In the genomic region with DNA sequence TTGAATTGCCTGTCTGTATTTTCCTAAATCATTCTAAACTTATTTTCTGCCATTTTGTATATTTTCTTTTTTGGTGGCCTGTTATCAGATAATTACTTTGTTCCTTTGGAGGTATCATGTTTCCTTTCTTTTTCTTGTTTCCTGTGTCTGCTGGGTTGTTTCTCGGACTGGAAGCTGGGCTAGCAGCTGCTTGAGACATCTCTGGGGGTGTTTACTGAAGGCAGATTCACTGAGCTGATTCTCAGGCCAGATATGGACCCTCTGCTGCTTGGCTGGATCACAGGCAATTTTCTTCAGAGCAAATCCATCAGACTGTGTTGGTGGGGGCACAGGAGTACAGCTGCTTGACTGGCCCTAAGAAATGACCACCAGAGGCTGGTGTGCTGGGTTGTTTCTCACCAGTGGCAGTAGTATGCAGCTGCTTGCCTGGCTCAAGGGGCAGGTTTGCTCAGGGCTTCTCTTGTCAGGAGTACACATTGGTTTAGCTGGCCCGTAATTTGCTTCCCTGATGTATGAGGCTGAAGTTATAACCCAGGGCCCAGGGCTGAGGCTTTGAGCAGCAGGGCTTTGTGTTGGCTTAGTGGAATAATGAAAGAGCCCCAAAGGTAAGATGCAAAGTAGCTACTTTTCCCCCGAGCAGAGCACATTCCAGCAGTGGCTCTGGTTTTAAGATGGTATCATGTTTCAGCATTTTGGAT, we compare ENCODE assay signal across 1 cellular context.
TF ChIP-seq lines count a peak whose summit lies in the region.

No MANE protein-coding gene starts in this region.

TF ChIP-seq in GM12878, 131 proteins besides CTCF, POLR2A, EP300 and RAD21 (continued from another document):
- TF ChIP-seq, protein P1, sequence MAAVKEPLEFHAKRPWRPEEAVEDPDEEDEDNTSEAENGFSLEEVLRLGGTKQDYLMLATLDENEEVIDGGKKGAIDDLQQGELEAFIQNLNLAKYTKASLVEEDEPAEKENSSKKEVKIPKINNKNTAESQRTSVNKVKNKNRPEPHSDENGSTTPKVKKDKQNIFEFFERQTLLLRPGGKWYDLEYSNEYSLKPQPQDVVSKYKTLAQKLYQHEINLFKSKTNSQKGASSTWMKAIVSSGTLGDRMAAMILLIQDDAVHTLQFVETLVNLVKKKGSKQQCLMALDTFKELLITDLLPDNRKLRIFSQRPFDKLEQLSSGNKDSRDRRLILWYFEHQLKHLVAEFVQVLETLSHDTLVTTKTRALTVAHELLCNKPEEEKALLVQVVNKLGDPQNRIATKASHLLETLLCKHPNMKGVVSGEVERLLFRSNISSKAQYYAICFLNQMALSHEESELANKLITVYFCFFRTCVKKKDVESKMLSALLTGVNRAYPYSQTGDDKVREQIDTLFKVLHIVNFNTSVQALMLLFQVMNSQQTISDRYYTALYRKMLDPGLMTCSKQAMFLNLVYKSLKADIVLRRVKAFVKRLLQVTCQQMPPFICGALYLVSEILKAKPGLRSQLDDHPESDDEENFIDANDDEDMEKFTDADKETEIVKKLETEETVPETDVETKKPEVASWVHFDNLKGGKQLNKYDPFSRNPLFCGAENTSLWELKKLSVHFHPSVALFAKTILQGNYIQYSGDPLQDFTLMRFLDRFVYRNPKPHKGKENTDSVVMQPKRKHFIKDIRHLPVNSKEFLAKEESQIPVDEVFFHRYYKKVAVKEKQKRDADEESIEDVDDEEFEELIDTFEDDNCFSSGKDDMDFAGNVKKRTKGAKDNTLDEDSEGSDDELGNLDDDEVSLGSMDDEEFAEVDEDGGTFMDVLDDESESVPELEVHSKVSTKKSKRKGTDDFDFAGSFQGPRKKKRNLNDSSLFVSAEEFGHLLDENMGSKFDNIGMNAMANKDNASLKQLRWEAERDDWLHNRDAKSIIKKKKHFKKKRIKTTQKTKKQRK (IDR thresholded peaks at IDR 0.05; ENCODE audit: low read depth, low read length) = no peak
- no peak for TF ChIP-seq FOXM1 (IDR thresholded peaks at IDR 0.05; ENCODE audit: low read depth, low read length)
- no peak for TF ChIP-seq TAF1 (IDR thresholded peaks at IDR 0.05; ENCODE audit: borderline replicate concordance, low read depth, low read length)
- TF ChIP-seq POU2F2 (IDR thresholded peaks at IDR 0.05; ENCODE audit: borderline replicate concordance, low read depth, low read length) = no peak
- TF ChIP-seq SP1 (IDR thresholded peaks at IDR 0.05; ENCODE audit: low read depth, low read length) = no peak
TF ChIP-seq in GM12878: peak in this region for 0.
